ENCODE assay signal across 8 cellular contexts in genomic region chr10:128150045-128150493, GRCh38. TPM values are rescaled to one million over a fixed set of nuclear protein-coding genes. Genes with fewer than 3 reads are reported as not detected.
A peak's percentile ranks its signal among the peaks of the same experiment; 100 is the strongest.
DNase-seq lines count a peak whose midpoint lies in the region; ATAC-seq lines count a peak whose summit lies in the region.

No MANE protein-coding gene starts in this region.

- ATAC-seq in GM18907 (IDR thresholded peaks at IDR 0.05; ENCODE audit: unreplicated experiment) (peak; percentile 87), HG03159 (IDR thresholded peaks at IDR 0.05; ENCODE audit: unreplicated experiment) (peak; percentile 88), esophagus mucosa (peak; percentile 95)

- DNase-seq in AG08396 (ENCODE audit: low spot score) (peak; percentile 95), NCI-H82 (lab: John Stamatoyannopoulos, UW) (peak; percentile 83), activated T-cell treated with anti-CD3 and anti-CD28 coated beads for 1 hour (ENCODE audit: low read depth) (peak; percentile 69), myocyte (ENCODE audit: low read depth) (peak; percentile 60)
- peak; percentile 37 for DNase-seq in stimulated activated CD8-positive, alpha-beta memory T cell treated with anti-CD3 and anti-CD28 coated beads, Interleukin-7, amount 100 ng/mL, for 24 hours (ENCODE audit: low read depth)

RNA-seq across cellular contexts. Expression of gene MKI67, which starts 23.8 kb away (rescaled TPM):
- total RNA-seq in esophagus mucosa (51.7 TPM), myocyte (0.29 and 3.2 TPM in 2 replicates)
- 0.13 TPM for polyA plus RNA-seq in myocyte (2012)

Comparison
In these comparisons a context has a peak if more than half of its experiments do, and no peak if none do; other contexts are left out.
1. Peak in every context shown above with its lines: DNase-seq and ATAC-seq.
2. DNase-seq: peak in every context shown above with its lines; median percentile 95 in AG08396; 83 in NCI-H82; 69 in activated T-cell treated with anti-CD3 and anti-CD28 coated beads for 1 hour; 60 in myocyte; 37 in stimulated activated CD8-positive, alpha-beta memory T cell treated with anti-CD3 and anti-CD28 coated beads, Interleukin-7, amount 100 ng/mL, for 24 hours.
3. RNA of gene MKI67, which starts 23.8 kb away (total RNA-seq): 51.7 TPM in esophagus mucosa (single experiment); 0.29 to 3.2 TPM in myocyte; every median in the first group is over 10 times any median in the second.